In genomic region chr6:16761469-16762264, GRCh38 we compare ENCODE assay signal across 8 cellular contexts. TPM values are rescaled to one million over a fixed set of nuclear protein-coding genes. Genes with fewer than 3 reads are reported as not detected.
DNase-seq lines count a peak whose midpoint lies in the region; ATAC-seq lines count a peak whose summit lies in the region.

No MANE protein-coding gene starts in this region.

- H3K4me1 Mint-ChIP-seq in activated CD8-positive, alpha-beta T cell treated with anti-CD3 and anti-CD28 coated beads, Interleukin-2, amount 10 ng/mL, durations not matched to agents 7 days and 5 days (ENCODE audit: low read depth): peaks cover 60% of the 10 kb centered on the region
- peaks cover 17% of the 10 kb centered on the region for H3K4me1 Mint-ChIP-seq in memory B cell

- DNase-seq in ACHN (peak; percentile 87), NCI-H524 (lab: John Stamatoyannopoulos, UW) (peak; percentile 76 to 85), memory B cell (ENCODE audit: low spot score in 2 of 2) (peak; percentile 74 to 76)
- peak; percentile 90 for DNase-seq in activated CD8-positive, alpha-beta T cell treated with anti-CD3 and anti-CD28 coated beads, Interleukin-2, amount 10 ng/mL, durations not matched to agents 7 days and 5 days
- DNase-seq in effector CD4-positive, alpha-beta T cell: peak; percentile 86
- peak; percentile 75 for DNase-seq in stimulated activated CD8-positive, alpha-beta memory T cell treated with anti-CD3 and anti-CD28 coated beads, Interleukin-12 subunit alpha, Interleukin-12 subunit beta, amount 100 ng/mL, for 1 hour (ENCODE audit: low read depth)

- H3K27ac Mint-ChIP-seq in activated CD8-positive, alpha-beta T cell treated with anti-CD3 and anti-CD28 coated beads, Interleukin-2, amount 10 ng/mL, durations not matched to agents 7 days and 5 days: peak overlapping the region; percentile 97
- peak overlapping the region; percentile 99 for H3K27ac Mint-ChIP-seq in memory B cell

- H3K9me3 Mint-ChIP-seq in activated CD8-positive, alpha-beta T cell treated with anti-CD3 and anti-CD28 coated beads, Interleukin-2, amount 10 ng/mL, durations not matched to agents 7 days and 5 days (ENCODE audit: insufficient read depth): no peaks in the 10 kb centered on the region
- H3K9me3 Mint-ChIP-seq in memory B cell: no peaks in the 10 kb centered on the region

- peak; percentile 33 for ATAC-seq in GM18517 (IDR thresholded peaks at IDR 0.05; ENCODE audit: unreplicated experiment)
- ATAC-seq in HG03039 (IDR thresholded peaks at IDR 0.05; ENCODE audit: unreplicated experiment): peak; percentile 39
- peak; percentile 64 for ATAC-seq in activated CD8-positive, alpha-beta T cell treated with anti-CD3 and anti-CD28 coated beads, Interleukin-2, amount 10 ng/mL, durations not matched to agents 7 days and 5 days
- ATAC-seq in memory B cell (ENCODE audit: low read depth): peak; percentile 55

- in situ Hi-C loops in ACHN (cut with HindIII; ENCODE audit: low pct_ligation_motif_present, low pct_unique_long_range_greater_than_20kb, low sequenced_read_pairs): no loop called here

- no peaks in the 10 kb centered on the region for H3K27me3 Mint-ChIP-seq in activated CD8-positive, alpha-beta T cell treated with anti-CD3 and anti-CD28 coated beads, Interleukin-2, amount 10 ng/mL, durations not matched to agents 7 days and 5 days (ENCODE audit: low read depth)
- no peaks in the 10 kb centered on the region for H3K27me3 Mint-ChIP-seq in memory B cell

- POLR2A ChIA-PET in activated CD8-positive, alpha-beta T cell treated with anti-CD3 and anti-CD28 coated beads, Interleukin-2, amount 10 ng/mL, durations not matched to agents 7 days and 5 days (lab: Charles Lee): interaction anchor here (0.6 to 3.5 kb wide), 36 partner anchors 17 to 1012 kb away, joined by 3 to 26 read pairs (median 5); no protein-coding TSS in a partner anchor

- peaks cover 21% of the 10 kb centered on the region for H3K36me3 Mint-ChIP-seq in activated CD8-positive, alpha-beta T cell treated with anti-CD3 and anti-CD28 coated beads, Interleukin-2, amount 10 ng/mL, durations not matched to agents 7 days and 5 days (ENCODE audit: low read depth)
- H3K36me3 Mint-ChIP-seq in memory B cell: no peaks in the 10 kb centered on the region

- CTCF ChIA-PET in activated CD8-positive, alpha-beta T cell treated with anti-CD3 and anti-CD28 coated beads, Interleukin-2, amount 10 ng/mL, durations not matched to agents 7 days and 5 days (lab: Charles Lee): interaction anchor here (0.8 to 5.8 kb wide), 40 partner anchors 12 to 443 kb away, joined by 3 to 173 read pairs (median 5); no protein-coding TSS in a partner anchor

- H3K4me3 Mint-ChIP-seq in activated CD8-positive, alpha-beta T cell treated with anti-CD3 and anti-CD28 coated beads, Interleukin-2, amount 10 ng/mL, durations not matched to agents 7 days and 5 days: peak overlapping the region; percentile 99
- peak overlapping the region; percentile 100 for H3K4me3 Mint-ChIP-seq in memory B cell

RNA-seq across cellular contexts. Expression of gene ATXN1, which starts 0.4 kb away (rescaled TPM):
- 10 to 100 TPM; 36.7 to 42.9 TPM for total RNA-seq in activated CD8-positive, alpha-beta T cell treated with anti-CD3 and anti-CD28 coated beads, Interleukin-2, amount 10 ng/mL, durations not matched to agents 7 days and 5 days

Comparison
In these comparisons a context has a peak if more than half of its experiments do, and no peak if none do; other contexts are left out.
1. Peak in every context shown above with its lines: DNase-seq and ATAC-seq.